1 cellular context compared by ENCODE assay signal in genomic region chr3:42600111-42600957, GRCh38.
TF ChIP-seq lines count a peak whose summit lies in the region.

TSS of gene NKTR (plus strand) at chr3:42600686. CDS start at chr3:42601007, 321 bp downstream.

TF ChIP-seq in K562, 482 proteins besides CTCF, POLR2A, EP300 and RAD21 (continued from another document and continues in another):
- TF ChIP-seq, protein P1, sequence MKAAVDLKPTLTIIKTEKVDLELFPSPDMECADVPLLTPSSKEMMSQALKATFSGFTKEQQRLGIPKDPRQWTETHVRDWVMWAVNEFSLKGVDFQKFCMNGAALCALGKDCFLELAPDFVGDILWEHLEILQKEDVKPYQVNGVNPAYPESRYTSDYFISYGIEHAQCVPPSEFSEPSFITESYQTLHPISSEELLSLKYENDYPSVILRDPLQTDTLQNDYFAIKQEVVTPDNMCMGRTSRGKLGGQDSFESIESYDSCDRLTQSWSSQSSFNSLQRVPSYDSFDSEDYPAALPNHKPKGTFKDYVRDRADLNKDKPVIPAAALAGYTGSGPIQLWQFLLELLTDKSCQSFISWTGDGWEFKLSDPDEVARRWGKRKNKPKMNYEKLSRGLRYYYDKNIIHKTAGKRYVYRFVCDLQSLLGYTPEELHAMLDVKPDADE (conservative IDR thresholded peaks at IDR 0.05; ENCODE audit: control insufficient read depth, low read depth, low read length), result 0 out of 2 replicates have a peak, but pooled peaks have one; percentile 68
- TF ChIP-seq TBP (optimal IDR thresholded peaks at IDR 0.05; ENCODE audit: low read depth, low read length) (peak; percentile 90), ZNF133 (CRISPR knock-in tag; IDR thresholded peaks at IDR 0.05) (peak; percentile 57; the same call in 1 of the 2 replicates), ZNF512 (tag; IDR thresholded peaks at IDR 0.05) (no peak), FOXK2 (conservative IDR thresholded peaks at IDR 0.05 in 1 of 2, IDR thresholded peaks at IDR 0.05 in 1 of 2; ENCODE audit: low read depth in 2 of 2) (peak; percentile 72 to 80; a peak in 3 of 4 replicates), ZFX (CRISPR knock-in tag; IDR thresholded peaks at IDR 0.05) (peak; percentile 98), RHOXF2B (CRISPR knock-in tag; conservative IDR thresholded peaks at IDR 0.05) (no peak), CREB1 (IDR thresholded peaks at IDR 0.05) (peak; percentile 40; the same call in 1 of the 2 replicates), CREB1 (CRISPR knock-in tag; IDR thresholded peaks at IDR 0.05) (peak; percentile 73; the same call in 1 of the 2 replicates), CREB3 (tag; conservative IDR thresholded peaks at IDR 0.05; ENCODE audit: low read depth) (no peak), THRB (CRISPR knock-in tag; conservative IDR thresholded peaks at IDR 0.05) (peak; percentile 67; the same call in 1 of the 2 replicates), SRSF3 (IDR thresholded peaks at IDR 0.05; ENCODE audit: insufficient read depth, low read length) (no peak), TRIM28 (IDR thresholded peaks at IDR 0.05) (no peak; the same call in 1 of the 2 replicates), HDAC1 (IDR thresholded peaks at IDR 0.05) (peak in 1 of 2 experiments; percentile 77; a peak in 2 of 4 replicates), YY1 (IDR thresholded peaks at IDR 0.05; ENCODE audit: borderline replicate concordance in 1 of 3, control insufficient read depth in 1 of 3, extremely low read depth in 1 of 3, insufficient read depth in 3 of 3, insufficient read length in 1 of 3, insufficient replicate concordance in 2 of 3, low read depth in 1 of 3, low read length in 2 of 3) (peak in 2 of 3 experiments; percentile 30 to 50), MLLT1 (IDR thresholded peaks at IDR 0.05) (peak; percentile 19 to 63; a peak in 1 of 4 replicates), MED1 (CRISPR knock-in tag; IDR thresholded peaks at IDR 0.05; ENCODE audit: borderline replicate concordance) (no peak), POLR2B (IDR thresholded peaks at IDR 0.05; ENCODE audit: low read depth, partially characterized antibody) (peak; percentile 94), UBTF (IDR thresholded peaks at IDR 0.05; ENCODE audit: borderline replicate concordance in 1 of 2, low read depth in 2 of 2, low read length in 2 of 2) (no peak), NCOR1 (IDR thresholded peaks at IDR 0.05) (peak; percentile 36), ARID3B (CRISPR knock-in tag; IDR thresholded peaks at IDR 0.05; ENCODE audit: borderline replicate concordance) (peak; percentile 78; the same call in 1 of the 2 replicates), XRCC3 (IDR thresholded peaks at IDR 0.05) (no peak), HMGN3 (IDR thresholded peaks at IDR 0.05; ENCODE audit: borderline replicate concordance, extremely low read depth, insufficient read length, low read depth, low read length) (peak; percentile 86), ZSCAN29 (IDR thresholded peaks at IDR 0.05) (no peak), ETV6 (IDR thresholded peaks at IDR 0.05; ENCODE audit: borderline replicate concordance in 1 of 2, low read depth in 2 of 2, low read length in 1 of 2) (0 out of 4 replicates have a peak, but pooled peaks of 1 of the 2 experiments have one; percentile 6), ETV6 (CRISPR knock-in tag; IDR thresholded peaks at IDR 0.05; ENCODE audit: borderline replicate concordance) (no peak), GTF2B (IDR thresholded peaks at IDR 0.05; ENCODE audit: extremely low read depth, insufficient read length) (no peak), ZSCAN32 (CRISPR knock-in tag; IDR thresholded peaks at IDR 0.05) (0 out of 2 replicates have a peak, but pooled peaks have one; percentile 22), LEF1 (IDR thresholded peaks at IDR 0.05) (peak; percentile 84; the same call in 1 of the 2 replicates), SMAD1 (IDR thresholded peaks at IDR 0.05; ENCODE audit: low read depth, low read length, partially characterized antibody) (no peak), TOE1 (IDR thresholded peaks at IDR 0.05; ENCODE audit: borderline replicate concordance) (peak; percentile 63; the same call in 1 of the 2 replicates), TOE1 (CRISPR knock-in tag; IDR thresholded peaks at IDR 0.05; ENCODE audit: borderline replicate concordance, low read depth) (0 out of 2 replicates have a peak, but pooled peaks have one; percentile 24), MTA3 (IDR thresholded peaks at IDR 0.05; ENCODE audit: borderline replicate concordance) (0 out of 2 replicates have a peak, but pooled peaks have one; percentile 46), KLF10 (CRISPR knock-in tag; IDR thresholded peaks at IDR 0.05) (no peak), RUNX1 (IDR thresholded peaks at IDR 0.05; ENCODE audit: low read depth) (no peak), ZMIZ1 (IDR thresholded peaks at IDR 0.05; ENCODE audit: low read depth in 2 of 2, low read length in 2 of 2) (0 out of 4 replicates have a peak, but pooled peaks of 1 of the 2 experiments have one; percentile 63), PHF21A (IDR thresholded peaks at IDR 0.05; ENCODE audit: borderline replicate concordance, low read depth) (no peak), TCF7 (IDR thresholded peaks at IDR 0.05; ENCODE audit: borderline replicate concordance) (peak; percentile 95)
- TF ChIP-seq, protein P2, sequence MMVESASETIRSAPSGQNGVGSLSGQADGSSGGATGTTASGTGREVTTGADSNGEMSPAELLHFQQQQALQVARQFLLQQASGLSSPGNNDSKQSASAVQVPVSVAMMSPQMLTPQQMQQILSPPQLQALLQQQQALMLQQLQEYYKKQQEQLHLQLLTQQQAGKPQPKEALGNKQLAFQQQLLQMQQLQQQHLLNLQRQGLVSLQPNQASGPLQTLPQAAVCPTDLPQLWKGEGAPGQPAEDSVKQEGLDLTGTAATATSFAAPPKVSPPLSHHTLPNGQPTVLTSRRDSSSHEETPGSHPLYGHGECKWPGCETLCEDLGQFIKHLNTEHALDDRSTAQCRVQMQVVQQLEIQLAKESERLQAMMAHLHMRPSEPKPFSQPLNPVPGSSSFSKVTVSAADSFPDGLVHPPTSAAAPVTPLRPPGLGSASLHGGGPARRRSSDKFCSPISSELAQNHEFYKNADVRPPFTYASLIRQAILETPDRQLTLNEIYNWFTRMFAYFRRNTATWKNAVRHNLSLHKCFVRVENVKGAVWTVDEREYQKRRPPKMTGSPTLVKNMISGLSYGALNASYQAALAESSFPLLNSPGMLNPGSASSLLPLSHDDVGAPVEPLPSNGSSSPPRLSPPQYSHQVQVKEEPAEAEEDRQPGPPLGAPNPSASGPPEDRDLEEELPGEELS (CRISPR knock-in tag; IDR thresholded peaks at IDR 0.05; ENCODE audit: borderline replicate concordance), result no peak
- TF ChIP-seq, protein P3, sequence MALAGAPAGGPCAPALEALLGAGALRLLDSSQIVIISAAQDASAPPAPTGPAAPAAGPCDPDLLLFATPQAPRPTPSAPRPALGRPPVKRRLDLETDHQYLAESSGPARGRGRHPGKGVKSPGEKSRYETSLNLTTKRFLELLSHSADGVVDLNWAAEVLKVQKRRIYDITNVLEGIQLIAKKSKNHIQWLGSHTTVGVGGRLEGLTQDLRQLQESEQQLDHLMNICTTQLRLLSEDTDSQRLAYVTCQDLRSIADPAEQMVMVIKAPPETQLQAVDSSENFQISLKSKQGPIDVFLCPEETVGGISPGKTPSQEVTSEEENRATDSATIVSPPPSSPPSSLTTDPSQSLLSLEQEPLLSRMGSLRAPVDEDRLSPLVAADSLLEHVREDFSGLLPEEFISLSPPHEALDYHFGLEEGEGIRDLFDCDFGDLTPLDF (CRISPR knock-in tag; IDR thresholded peaks at IDR 0.05), result peak; percentile 71
